1 cellular context compared by ENCODE assay signal in the genomic region with DNA sequence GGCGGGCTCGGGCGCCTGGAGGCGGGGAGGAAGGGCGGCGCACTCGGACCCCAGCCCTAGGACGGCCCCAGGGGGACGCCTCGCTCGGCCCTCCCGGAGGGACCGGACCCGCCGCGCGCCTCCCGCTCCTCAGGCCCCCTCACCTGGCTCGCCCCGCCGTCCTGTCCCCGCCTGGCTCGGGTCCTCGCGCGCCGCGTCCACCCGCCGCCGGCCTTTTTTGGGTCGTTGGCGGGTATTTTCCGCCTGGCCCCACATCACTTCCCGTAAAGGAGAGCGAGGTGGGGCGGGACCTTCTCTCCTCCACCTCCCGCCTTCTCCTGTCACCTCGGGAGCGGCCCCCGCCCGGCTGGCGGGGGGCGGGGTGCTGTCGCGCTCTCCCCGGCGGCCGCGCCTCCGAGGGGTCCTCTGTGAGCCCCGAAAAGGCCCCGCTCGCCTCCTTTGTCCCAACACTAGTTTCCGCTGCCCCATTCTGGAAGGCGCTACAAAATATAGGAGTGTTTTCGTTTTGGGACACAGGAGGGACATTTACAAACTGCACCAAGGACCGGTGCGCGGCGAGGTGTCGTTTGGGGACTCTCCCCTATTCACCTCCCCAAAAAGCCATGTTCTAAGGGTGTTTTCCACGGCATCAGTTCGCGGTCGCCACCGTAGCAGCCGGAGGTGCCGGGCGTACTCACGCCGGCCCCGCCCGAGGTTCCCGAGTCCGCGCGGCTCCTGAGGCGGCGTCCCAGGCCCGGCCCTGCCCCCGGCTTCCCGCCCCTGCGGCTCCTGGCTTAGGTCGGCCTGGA.
TF ChIP-seq lines count a peak whose summit lies in the region.

TSS of gene RAB27A (minus strand) at position 241 of the 788 bp plus-strand sequence. CDS start 54,879 bp downstream, outside the sequence.

TF ChIP-seq in HEK293, 187 proteins besides CTCF, POLR2A, EP300 and RAD21 (continued from another document):
- TF ChIP-seq ZNF529 (tag by site-specific recombination; IDR thresholded peaks at IDR 0.05; ENCODE audit: insufficient replicate concordance): no peak
- TF ChIP-seq FEZF1 (tag by site-specific recombination; IDR thresholded peaks at IDR 0.05): no peak
- TF ChIP-seq, protein P1, sequence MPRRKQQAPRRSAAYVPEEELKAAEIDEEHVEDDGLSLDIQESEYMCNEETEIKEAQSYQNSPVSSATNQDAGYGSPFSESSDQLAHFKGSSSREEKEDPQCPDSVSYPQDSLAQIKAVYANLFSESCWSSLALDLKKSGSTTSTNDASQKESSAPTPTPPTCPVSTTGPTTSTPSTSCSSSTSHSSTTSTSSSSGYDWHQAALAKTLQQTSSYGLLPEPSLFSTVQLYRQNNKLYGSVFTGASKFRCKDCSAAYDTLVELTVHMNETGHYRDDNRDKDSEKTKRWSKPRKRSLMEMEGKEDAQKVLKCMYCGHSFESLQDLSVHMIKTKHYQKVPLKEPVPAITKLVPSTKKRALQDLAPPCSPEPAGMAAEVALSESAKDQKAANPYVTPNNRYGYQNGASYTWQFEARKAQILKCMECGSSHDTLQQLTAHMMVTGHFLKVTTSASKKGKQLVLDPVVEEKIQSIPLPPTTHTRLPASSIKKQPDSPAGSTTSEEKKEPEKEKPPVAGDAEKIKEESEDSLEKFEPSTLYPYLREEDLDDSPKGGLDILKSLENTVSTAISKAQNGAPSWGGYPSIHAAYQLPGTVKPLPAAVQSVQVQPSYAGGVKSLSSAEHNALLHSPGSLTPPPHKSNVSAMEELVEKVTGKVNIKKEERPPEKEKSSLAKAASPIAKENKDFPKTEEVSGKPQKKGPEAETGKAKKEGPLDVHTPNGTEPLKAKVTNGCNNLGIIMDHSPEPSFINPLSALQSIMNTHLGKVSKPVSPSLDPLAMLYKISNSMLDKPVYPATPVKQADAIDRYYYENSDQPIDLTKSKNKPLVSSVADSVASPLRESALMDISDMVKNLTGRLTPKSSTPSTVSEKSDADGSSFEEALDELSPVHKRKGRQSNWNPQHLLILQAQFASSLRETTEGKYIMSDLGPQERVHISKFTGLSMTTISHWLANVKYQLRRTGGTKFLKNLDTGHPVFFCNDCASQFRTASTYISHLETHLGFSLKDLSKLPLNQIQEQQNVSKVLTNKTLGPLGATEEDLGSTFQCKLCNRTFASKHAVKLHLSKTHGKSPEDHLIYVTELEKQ (tag by site-specific recombination; IDR thresholded peaks at IDR 0.05; ENCODE audit: borderline replicate concordance): no peak
- TF ChIP-seq, protein P2, sequence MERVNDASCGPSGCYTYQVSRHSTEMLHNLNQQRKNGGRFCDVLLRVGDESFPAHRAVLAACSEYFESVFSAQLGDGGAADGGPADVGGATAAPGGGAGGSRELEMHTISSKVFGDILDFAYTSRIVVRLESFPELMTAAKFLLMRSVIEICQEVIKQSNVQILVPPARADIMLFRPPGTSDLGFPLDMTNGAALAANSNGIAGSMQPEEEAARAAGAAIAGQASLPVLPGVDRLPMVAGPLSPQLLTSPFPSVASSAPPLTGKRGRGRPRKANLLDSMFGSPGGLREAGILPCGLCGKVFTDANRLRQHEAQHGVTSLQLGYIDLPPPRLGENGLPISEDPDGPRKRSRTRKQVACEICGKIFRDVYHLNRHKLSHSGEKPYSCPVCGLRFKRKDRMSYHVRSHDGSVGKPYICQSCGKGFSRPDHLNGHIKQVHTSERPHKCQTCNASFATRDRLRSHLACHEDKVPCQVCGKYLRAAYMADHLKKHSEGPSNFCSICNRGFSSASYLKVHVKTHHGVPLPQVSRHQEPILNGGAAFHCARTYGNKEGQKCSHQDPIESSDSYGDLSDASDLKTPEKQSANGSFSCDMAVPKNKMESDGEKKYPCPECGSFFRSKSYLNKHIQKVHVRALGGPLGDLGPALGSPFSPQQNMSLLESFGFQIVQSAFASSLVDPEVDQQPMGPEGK (tag by site-specific recombination; IDR thresholded peaks at IDR 0.05): peak; percentile 13; the same call in 1 of the 2 replicates
- no peak for TF ChIP-seq KLF8 (tag by site-specific recombination; IDR thresholded peaks at IDR 0.05)
- no peak for TF ChIP-seq ZNF768 (tag by site-specific recombination; IDR thresholded peaks at IDR 0.05)
- peak; percentile 68; the same call in 1 of the 2 replicates for TF ChIP-seq ZXDB (tag by site-specific recombination; IDR thresholded peaks at IDR 0.05)
- TF ChIP-seq ZFP41 (tag by site-specific recombination; IDR thresholded peaks at IDR 0.05; ENCODE audit: borderline replicate concordance): no peak
- no peak for TF ChIP-seq ZNF133 (tag by site-specific recombination; IDR thresholded peaks at IDR 0.05)
- TF ChIP-seq ZNF626 (tag by site-specific recombination; IDR thresholded peaks at IDR 0.05): no peak
- TF ChIP-seq ZNF692 (tag by site-specific recombination; IDR thresholded peaks at IDR 0.05): peak; percentile 69
- TF ChIP-seq ZNF184 (tag by site-specific recombination; IDR thresholded peaks at IDR 0.05): no peak
- TF ChIP-seq SP2 (tag by site-specific recombination; IDR thresholded peaks at IDR 0.05): peak; percentile 35
- TF ChIP-seq ZNF404 (tag by site-specific recombination; IDR thresholded peaks at IDR 0.05): no peak
- TF ChIP-seq ZIC2 (tag by site-specific recombination; IDR thresholded peaks at IDR 0.05): no peak
- TF ChIP-seq TRIM28 (IDR thresholded peaks at IDR 0.05; ENCODE audit: borderline replicate concordance, low read length): no peak
- TF ChIP-seq ZNF510 (tag by site-specific recombination; IDR thresholded peaks at IDR 0.05; ENCODE audit: insufficient replicate concordance): no peak
- peak; percentile 28; the same call in 1 of the 2 replicates for TF ChIP-seq KLF1 (tag by site-specific recombination; IDR thresholded peaks at IDR 0.05)
- TF ChIP-seq, protein P3, sequence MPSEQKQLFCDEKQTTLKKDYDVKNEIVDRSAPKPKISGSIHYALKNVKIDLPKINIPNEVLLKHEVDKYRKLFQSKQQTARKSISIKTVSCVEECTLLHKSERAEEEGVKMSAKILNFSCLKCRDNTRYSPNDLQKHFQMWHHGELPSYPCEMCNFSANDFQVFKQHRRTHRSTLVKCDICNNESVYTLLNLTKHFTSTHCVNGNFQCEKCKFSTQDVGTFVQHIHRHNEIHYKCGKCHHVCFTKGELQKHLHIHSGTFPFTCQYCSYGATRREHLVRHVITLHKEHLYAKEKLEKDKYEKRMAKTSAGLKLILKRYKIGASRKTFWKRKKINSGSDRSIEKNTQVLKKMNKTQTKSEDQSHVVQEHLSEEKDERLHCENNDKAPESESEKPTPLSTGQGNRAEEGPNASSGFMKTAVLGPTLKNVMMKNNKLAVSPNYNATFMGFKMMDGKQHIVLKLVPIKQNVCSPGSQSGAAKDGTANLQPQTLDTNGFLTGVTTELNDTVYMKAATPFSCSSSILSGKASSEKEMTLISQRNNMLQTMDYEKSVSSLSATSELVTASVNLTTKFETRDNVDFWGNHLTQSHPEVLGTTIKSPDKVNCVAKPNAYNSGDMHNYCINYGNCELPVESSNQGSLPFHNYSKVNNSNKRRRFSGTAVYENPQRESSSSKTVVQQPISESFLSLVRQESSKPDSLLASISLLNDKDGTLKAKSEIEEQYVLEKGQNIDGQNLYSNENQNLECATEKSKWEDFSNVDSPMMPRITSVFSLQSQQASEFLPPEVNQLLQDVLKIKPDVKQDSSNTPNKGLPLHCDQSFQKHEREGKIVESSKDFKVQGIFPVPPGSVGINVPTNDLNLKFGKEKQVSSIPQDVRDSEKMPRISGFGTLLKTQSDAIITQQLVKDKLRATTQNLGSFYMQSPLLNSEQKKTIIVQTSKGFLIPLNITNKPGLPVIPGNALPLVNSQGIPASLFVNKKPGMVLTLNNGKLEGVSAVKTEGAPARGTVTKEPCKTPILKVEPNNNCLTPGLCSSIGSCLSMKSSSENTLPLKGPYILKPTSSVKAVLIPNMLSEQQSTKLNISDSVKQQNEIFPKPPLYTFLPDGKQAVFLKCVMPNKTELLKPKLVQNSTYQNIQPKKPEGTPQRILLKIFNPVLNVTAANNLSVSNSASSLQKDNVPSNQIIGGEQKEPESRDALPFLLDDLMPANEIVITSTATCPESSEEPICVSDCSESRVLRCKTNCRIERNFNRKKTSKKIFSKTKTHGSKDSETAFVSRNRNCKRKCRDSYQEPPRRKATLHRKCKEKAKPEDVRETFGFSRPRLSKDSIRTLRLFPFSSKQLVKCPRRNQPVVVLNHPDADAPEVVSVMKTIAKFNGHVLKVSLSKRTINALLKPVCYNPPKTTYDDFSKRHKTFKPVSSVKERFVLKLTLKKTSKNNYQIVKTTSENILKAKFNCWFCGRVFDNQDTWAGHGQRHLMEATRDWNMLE (tag by site-specific recombination; conservative IDR thresholded peaks at IDR 0.05; ENCODE audit: low read depth): no peak
